17 cellular contexts compared by ENCODE assay signal in genomic region chr13:99417821-99418662, GRCh38.
DNase-seq lines count a peak whose midpoint lies in the region; ATAC-seq, FAIRE-seq and TF ChIP-seq lines count a peak whose summit lies in the region.
"Had no signal": no experiment of that assay in that cellular context is flagged by ENCODE, and none has a peak within 500 bp of the region (broad histone marks: within the 10 kb centered on the region; RNA-seq: fewer than 3 reads in every experiment).

No MANE protein-coding gene starts in this region.

- H3K9me3 ChIP-seq in HepG2 (ENCODE audit: low read length): no peaks in the 10 kb centered on the region

- BruUV-seq in HepG2 (replicated peaks; lab: Mats Ljungman, UMichigan): no TSS peak

- no peak overlapping the region for H2AFZ ChIP-seq in HepG2 (ENCODE audit: low read length)

- ATAC-seq in HepG2 (no peak), HG02840 (IDR thresholded peaks at IDR 0.05; ENCODE audit: low FRiP score, unreplicated experiment) (no peak), HG02938 (IDR thresholded peaks at IDR 0.05; ENCODE audit: unreplicated experiment) (no peak)
- ATAC-seq: effector memory CD8-positive, alpha-beta T cell; K562 had no signal

- peaks cover 6 to 43% of the 10 kb centered on the region in 2 experiments; a peak in 3 of 5 replicates for H3K27me3 ChIP-seq in HepG2 (ENCODE audit: control insufficient read depth in 1 of 2, insufficient read depth in 2 of 2, low read length in 2 of 2)

- no peaks in the 10 kb centered on the region for H3K36me3 ChIP-seq in HepG2 (replicated peaks in 1 of 2; ENCODE audit: control insufficient read depth in 1 of 2, insufficient read depth in 2 of 2, low read length in 2 of 2)

- H4K20me1 ChIP-seq in HepG2 (ENCODE audit: insufficient read depth, low read length): no peaks in the 10 kb centered on the region

- TF ChIP-seq RAD21 in HepG2 (CRISPR knock-in tag; IDR thresholded peaks at IDR 0.05): no peak

- no peak overlapping the region for H3K4me2 ChIP-seq in HepG2 (ENCODE audit: low read depth, low read length)

- no peak for FAIRE-seq in HepG2 (lab: Jason Lieb, UNC)
- FAIRE-seq: K562 had no signal

- no peak for TF ChIP-seq CTCF in HepG2 (CRISPR knock-in tag; IDR thresholded peaks at IDR 0.05)

- intact Hi-C loops in HepG2 (cut with micrococcal nuclease; ENCODE audit: unreplicated experiment): no loop called here

- in situ Hi-C loops in HepG2 (cut with HindIII; ENCODE audit: extremely low pct_ligation_motif_present, low pct_unique_long_range_greater_than_20kb): no loop called here

- POLR2A ChIA-PET in HepG2 (lab: Yijun Ruan, JAX): no interaction called here

- CTCF ChIA-PET in HepG2 (lab: Yijun Ruan, JAX; ENCODE audit: low intra/inter-chr PET ratio, low total read pairs): no interaction called here

- peak overlapping the region; percentile 42 for H3K27ac Mint-ChIP-seq in activated T-cell treated with anti-CD3 and anti-CD28 coated beads, Interleukin-2, amount 50 U/mL, for 24 hours
- H3K27ac Mint-ChIP-seq in stimulated activated naive CD8-positive, alpha-beta T cell treated with anti-CD3 and anti-CD28 coated beads, Interleukin-15, Interleukin-2, amounts not matched to agents 100 ng/mL and 50 ng/mL, for 24 hours: no peak overlapping the region
- H3K27ac Mint-ChIP-seq: effector memory CD8-positive, alpha-beta T cell; T-helper 1 cell treated with Interleukin-12 subunit alpha and Interleukin-12 subunit beta and Interleukin-4 antibody, amounts not matched to agents 30 μg/mL and 1 μg/mL, for 36 hours had no signal

- H3K27me3 Mint-ChIP-seq in activated T-cell treated with anti-CD3 and anti-CD28 coated beads, Interleukin-2, amount 50 U/mL, for 24 hours: no peaks in the 10 kb centered on the region
- no peaks in the 10 kb centered on the region for H3K27me3 Mint-ChIP-seq in stimulated activated naive CD8-positive, alpha-beta T cell treated with anti-CD3 and anti-CD28 coated beads, Interleukin-15, Interleukin-2, amounts not matched to agents 100 ng/mL and 50 ng/mL, for 24 hours
- H3K27me3 Mint-ChIP-seq: effector memory CD8-positive, alpha-beta T cell had no signal

- no peak overlapping the region for H3K9ac ChIP-seq in HepG2 (ENCODE audit: insufficient read depth, low read depth, low read length)

- WGBS in HepG2 (ENCODE audit: low lambda C conversion rate): 41% methylated on average over 15 of the region's 17 CpGs

- TF ChIP-seq POLR2A in HepG2 (IDR thresholded peaks at IDR 0.05; ENCODE audit: insufficient read depth in 1 of 2, low read depth in 2 of 2, low read length in 2 of 2): no peak

- peaks cover 37% of the 10 kb centered on the region for H3K4me1 Mint-ChIP-seq in activated T-cell treated with anti-CD3 and anti-CD28 coated beads, Interleukin-2, amount 50 U/mL, for 24 hours (ENCODE audit: low read depth)
- no peaks in the 10 kb centered on the region for H3K4me1 Mint-ChIP-seq in stimulated activated naive CD8-positive, alpha-beta T cell treated with anti-CD3 and anti-CD28 coated beads, Interleukin-15, Interleukin-2, amounts not matched to agents 100 ng/mL and 50 ng/mL, for 24 hours (ENCODE audit: low read depth)

- DNase-seq in activated T-cell treated with anti-CD3 and anti-CD28 coated beads, Interleukin-2, amount 50 U/mL, for 24 hours: peak; percentile 49
- DNase-seq in activated T-cell treated with anti-CD3 and anti-CD28 coated beads for 4 hours (no peak), HepG2 (ENCODE audit: low spot score) (no peak), HUDEP-2 (lab: John Stamatoyannopoulos, UW; ENCODE audit: unreplicated experiment in 76 of 76) (no peak)
- DNase-seq in Jurkat, Clone E6-1 (ENCODE audit: low read depth, low spot score): peak; percentile 46
- DNase-seq: effector memory CD8-positive, alpha-beta T cell; GF-D8; GOT3; NCI-H2029 treated with DMSO at 0.1 percent for 48 hours; NCI-H524; SHP77 had no signal

- no peaks in the 10 kb centered on the region for H3K9me3 Mint-ChIP-seq in activated T-cell treated with anti-CD3 and anti-CD28 coated beads, Interleukin-2, amount 50 U/mL, for 24 hours
- no peaks in the 10 kb centered on the region for H3K9me3 Mint-ChIP-seq in stimulated activated naive CD8-positive, alpha-beta T cell treated with anti-CD3 and anti-CD28 coated beads, Interleukin-15, Interleukin-2, amounts not matched to agents 100 ng/mL and 50 ng/mL, for 24 hours
- H3K9me3 Mint-ChIP-seq: effector memory CD8-positive, alpha-beta T cell; T-helper 1 cell treated with Interleukin-12 subunit alpha and Interleukin-12 subunit beta and Interleukin-4 antibody, amounts not matched to agents 30 μg/mL and 1 μg/mL, for 36 hours had no signal

- H3K4me3 ChIP-seq in Jurkat, Clone E6-1 (ENCODE audit: low read length): peak overlapping the region; percentile 21
- no peak overlapping the region for H3K4me3 ChIP-seq in HepG2 (replicated peaks in 1 of 3; ENCODE audit: insufficient read depth in 1 of 3, low read depth in 2 of 3, low read length in 3 of 3)
- H3K4me3 ChIP-seq: K562, lung had no signal

- peaks cover 19% of the 10 kb centered on the region for H3K4me1 ChIP-seq in HepG2 (ENCODE audit: insufficient read depth, low read length)

- H3K36me3 Mint-ChIP-seq in activated T-cell treated with anti-CD3 and anti-CD28 coated beads, Interleukin-2, amount 50 U/mL, for 24 hours (ENCODE audit: low read depth): peaks cover 4% of the 10 kb centered on the region
- H3K36me3 Mint-ChIP-seq in stimulated activated naive CD8-positive, alpha-beta T cell treated with anti-CD3 and anti-CD28 coated beads, Interleukin-15, Interleukin-2, amounts not matched to agents 100 ng/mL and 50 ng/mL, for 24 hours (ENCODE audit: low read depth): no peaks in the 10 kb centered on the region

- no peak overlapping the region for H3K27ac ChIP-seq in HepG2 (ENCODE audit: extremely low read length, insufficient read depth, low read length)

- H3K4me3 Mint-ChIP-seq in activated T-cell treated with anti-CD3 and anti-CD28 coated beads, Interleukin-2, amount 50 U/mL, for 24 hours: peak overlapping the region; percentile 2
- H3K4me3 Mint-ChIP-seq in stimulated activated naive CD8-positive, alpha-beta T cell treated with anti-CD3 and anti-CD28 coated beads, Interleukin-15, Interleukin-2, amounts not matched to agents 100 ng/mL and 50 ng/mL, for 24 hours: peak overlapping the region; percentile 34
- H3K4me3 Mint-ChIP-seq: effector memory CD8-positive, alpha-beta T cell; T-helper 1 cell treated with Interleukin-12 subunit alpha and Interleukin-12 subunit beta and Interleukin-4 antibody, amounts not matched to agents 30 μg/mL and 1 μg/mL, for 36 hours had no signal

- TF ChIP-seq EP300 in HepG2 (IDR thresholded peaks at IDR 0.05; ENCODE audit: low read depth in 2 of 2, low read length in 2 of 2) (no peak), HepG2 (CRISPR knock-in tag; IDR thresholded peaks at IDR 0.05; ENCODE audit: borderline replicate concordance) (no peak)

- no peaks in the 10 kb centered on the region for H3K79me2 ChIP-seq in HepG2 (ENCODE audit: insufficient read depth, low read length)

TF ChIP-seq in HepG2, 621 proteins besides CTCF, POLR2A, EP300 and RAD21:
- TF ChIP-seq THAP8 (CRISPR knock-in tag; IDR thresholded peaks at IDR 0.05; ENCODE audit: borderline replicate concordance): no peak
- TF ChIP-seq CREB1 (IDR thresholded peaks at IDR 0.05): 0 out of 2 replicates have a peak, but pooled peaks have one; percentile 7
- no peak for TF ChIP-seq CREB1 (CRISPR knock-in tag; IDR thresholded peaks at IDR 0.05)

Comparison
In these comparisons a context has a peak if more than half of its experiments do, and no peak if none do; other contexts are left out.
1. DNase-seq: peak in activated T-cell treated with anti-CD3 and anti-CD28 coated beads, Interleukin-2, amount 50 U/mL, for 24 hours (single experiment) and Jurkat, Clone E6-1 (single experiment); none in activated T-cell treated with anti-CD3 and anti-CD28 coated beads for 4 hours (single experiment), HepG2 (single experiment) and HUDEP-2 (0 of 76).